In the genomic region with DNA sequence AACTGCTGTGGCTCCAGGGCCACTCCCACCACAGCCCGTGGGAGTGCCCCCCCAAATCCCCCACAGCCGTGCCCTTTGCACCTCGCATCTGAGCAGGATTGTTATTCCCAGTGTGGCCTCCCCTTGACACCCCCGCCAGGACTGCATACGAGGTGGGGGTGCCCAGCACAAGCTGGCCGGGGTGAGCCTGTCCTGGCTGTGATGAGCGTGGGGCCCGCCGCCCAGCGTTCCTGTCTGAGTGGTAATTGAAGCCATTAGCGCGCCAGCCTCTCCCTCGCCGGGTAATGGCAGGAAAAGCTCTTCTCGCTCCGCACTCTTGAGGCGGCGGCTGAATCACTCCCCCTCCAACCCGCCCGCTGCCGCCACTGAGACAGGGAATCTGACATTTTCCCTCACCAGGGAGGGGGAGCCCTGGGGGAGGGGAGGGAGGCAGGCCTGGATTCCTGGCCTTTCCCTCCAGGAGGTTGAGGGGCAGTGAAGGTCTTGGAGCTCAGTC, we compare ENCODE assay signal across 2 cellular contexts.
TF ChIP-seq lines count a peak whose summit lies in the region.

No MANE protein-coding gene starts in this region.

TF ChIP-seq in GM23338, 12 proteins besides CTCF, POLR2A, EP300 and RAD21 (continued from another document):
- TF ChIP-seq, protein P1, sequence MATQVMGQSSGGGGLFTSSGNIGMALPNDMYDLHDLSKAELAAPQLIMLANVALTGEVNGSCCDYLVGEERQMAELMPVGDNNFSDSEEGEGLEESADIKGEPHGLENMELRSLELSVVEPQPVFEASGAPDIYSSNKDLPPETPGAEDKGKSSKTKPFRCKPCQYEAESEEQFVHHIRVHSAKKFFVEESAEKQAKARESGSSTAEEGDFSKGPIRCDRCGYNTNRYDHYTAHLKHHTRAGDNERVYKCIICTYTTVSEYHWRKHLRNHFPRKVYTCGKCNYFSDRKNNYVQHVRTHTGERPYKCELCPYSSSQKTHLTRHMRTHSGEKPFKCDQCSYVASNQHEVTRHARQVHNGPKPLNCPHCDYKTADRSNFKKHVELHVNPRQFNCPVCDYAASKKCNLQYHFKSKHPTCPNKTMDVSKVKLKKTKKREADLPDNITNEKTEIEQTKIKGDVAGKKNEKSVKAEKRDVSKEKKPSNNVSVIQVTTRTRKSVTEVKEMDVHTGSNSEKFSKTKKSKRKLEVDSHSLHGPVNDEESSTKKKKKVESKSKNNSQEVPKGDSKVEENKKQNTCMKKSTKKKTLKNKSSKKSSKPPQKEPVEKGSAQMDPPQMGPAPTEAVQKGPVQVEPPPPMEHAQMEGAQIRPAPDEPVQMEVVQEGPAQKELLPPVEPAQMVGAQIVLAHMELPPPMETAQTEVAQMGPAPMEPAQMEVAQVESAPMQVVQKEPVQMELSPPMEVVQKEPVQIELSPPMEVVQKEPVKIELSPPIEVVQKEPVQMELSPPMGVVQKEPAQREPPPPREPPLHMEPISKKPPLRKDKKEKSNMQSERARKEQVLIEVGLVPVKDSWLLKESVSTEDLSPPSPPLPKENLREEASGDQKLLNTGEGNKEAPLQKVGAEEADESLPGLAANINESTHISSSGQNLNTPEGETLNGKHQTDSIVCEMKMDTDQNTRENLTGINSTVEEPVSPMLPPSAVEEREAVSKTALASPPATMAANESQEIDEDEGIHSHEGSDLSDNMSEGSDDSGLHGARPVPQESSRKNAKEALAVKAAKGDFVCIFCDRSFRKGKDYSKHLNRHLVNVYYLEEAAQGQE (IDR thresholded peaks at IDR 0.05; ENCODE audit: unreplicated experiment) = no peak
- TF ChIP-seq CREB1 (CRISPR knock-in tag; IDR thresholded peaks at IDR 0.05; ENCODE audit: low read depth) = no peak
- TF ChIP-seq, protein P2, sequence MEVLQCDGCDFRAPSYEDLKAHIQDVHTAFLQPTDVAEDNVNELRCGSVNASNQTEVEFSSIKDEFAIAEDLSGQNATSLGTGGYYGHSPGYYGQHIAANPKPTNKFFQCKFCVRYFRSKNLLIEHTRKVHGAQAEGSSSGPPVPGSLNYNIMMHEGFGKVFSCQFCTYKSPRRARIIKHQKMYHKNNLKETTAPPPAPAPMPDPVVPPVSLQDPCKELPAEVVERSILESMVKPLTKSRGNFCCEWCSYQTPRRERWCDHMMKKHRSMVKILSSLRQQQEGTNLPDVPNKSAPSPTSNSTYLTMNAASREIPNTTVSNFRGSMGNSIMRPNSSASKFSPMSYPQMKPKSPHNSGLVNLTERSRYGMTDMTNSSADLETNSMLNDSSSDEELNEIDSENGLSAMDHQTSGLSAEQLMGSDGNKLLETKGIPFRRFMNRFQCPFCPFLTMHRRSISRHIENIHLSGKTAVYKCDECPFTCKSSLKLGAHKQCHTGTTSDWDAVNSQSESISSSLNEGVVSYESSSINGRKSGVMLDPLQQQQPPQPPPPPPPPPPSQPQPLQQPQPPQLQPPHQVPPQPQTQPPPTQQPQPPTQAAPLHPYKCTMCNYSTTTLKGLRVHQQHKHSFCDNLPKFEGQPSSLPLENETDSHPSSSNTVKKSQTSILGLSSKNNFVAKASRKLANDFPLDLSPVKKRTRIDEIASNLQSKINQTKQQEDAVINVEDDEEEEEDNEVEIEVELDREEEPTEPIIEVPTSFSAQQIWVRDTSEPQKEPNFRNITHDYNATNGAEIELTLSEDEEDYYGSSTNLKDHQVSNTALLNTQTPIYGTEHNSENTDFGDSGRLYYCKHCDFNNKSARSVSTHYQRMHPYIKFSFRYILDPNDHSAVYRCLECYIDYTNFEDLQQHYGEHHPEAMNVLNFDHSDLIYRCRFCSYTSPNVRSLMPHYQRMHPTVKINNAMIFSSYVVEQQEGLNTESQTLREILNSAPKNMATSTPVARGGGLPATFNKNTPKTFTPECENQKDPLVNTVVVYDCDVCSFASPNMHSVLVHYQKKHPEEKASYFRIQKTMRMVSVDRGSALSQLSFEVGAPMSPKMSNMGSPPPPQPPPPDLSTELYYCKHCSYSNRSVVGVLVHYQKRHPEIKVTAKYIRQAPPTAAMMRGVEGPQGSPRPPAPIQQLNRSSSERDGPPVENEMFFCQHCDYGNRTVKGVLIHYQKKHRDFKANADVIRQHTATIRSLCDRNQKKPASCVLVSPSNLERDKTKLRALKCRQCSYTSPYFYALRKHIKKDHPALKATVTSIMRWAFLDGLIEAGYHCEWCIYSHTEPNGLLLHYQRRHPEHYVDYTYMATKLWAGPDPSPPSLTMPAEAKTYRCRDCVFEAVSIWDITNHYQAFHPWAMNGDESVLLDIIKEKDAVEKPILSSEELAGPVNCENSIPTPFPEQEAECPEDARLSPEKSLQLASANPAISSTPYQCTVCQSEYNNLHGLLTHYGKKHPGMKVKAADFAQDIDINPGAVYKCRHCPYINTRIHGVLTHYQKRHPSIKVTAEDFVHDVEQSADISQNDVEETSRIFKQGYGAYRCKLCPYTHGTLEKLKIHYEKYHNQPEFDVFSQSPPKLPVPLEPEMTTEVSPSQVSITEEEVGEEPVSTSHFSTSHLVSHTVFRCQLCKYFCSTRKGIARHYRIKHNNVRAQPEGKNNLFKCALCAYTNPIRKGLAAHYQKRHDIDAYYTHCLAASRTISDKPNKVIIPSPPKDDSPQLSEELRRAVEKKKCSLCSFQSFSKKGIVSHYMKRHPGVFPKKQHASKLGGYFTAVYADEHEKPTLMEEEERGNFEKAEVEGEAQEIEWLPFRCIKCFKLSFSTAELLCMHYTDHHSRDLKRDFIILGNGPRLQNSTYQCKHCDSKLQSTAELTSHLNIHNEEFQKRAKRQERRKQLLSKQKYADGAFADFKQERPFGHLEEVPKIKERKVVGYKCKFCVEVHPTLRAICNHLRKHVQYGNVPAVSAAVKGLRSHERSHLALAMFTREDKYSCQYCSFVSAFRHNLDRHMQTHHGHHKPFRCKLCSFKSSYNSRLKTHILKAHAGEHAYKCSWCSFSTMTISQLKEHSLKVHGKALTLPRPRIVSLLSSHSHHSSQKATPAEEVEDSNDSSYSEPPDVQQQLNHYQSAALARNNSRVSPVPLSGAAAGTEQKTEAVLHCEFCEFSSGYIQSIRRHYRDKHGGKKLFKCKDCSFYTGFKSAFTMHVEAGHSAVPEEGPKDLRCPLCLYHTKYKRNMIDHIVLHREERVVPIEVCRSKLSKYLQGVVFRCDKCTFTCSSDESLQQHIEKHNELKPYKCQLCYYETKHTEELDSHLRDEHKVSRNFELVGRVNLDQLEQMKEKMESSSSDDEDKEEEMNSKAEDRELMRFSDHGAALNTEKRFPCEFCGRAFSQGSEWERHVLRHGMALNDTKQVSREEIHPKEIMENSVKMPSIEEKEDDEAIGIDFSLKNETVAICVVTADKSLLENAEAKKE (CRISPR knock-in tag; IDR thresholded peaks at IDR 0.05) = no peak
- no peak for TF ChIP-seq EZH2phosphoT487 (IDR thresholded peaks at IDR 0.05; ENCODE audit: unreplicated experiment)

TF ChIP-seq in SK-N-SH treated with all-trans-retinoic acid at 6 μM for 48 hours, 23 proteins besides CTCF, POLR2A, EP300 and RAD21 (continued from another document):
- TF ChIP-seq, protein P3, sequence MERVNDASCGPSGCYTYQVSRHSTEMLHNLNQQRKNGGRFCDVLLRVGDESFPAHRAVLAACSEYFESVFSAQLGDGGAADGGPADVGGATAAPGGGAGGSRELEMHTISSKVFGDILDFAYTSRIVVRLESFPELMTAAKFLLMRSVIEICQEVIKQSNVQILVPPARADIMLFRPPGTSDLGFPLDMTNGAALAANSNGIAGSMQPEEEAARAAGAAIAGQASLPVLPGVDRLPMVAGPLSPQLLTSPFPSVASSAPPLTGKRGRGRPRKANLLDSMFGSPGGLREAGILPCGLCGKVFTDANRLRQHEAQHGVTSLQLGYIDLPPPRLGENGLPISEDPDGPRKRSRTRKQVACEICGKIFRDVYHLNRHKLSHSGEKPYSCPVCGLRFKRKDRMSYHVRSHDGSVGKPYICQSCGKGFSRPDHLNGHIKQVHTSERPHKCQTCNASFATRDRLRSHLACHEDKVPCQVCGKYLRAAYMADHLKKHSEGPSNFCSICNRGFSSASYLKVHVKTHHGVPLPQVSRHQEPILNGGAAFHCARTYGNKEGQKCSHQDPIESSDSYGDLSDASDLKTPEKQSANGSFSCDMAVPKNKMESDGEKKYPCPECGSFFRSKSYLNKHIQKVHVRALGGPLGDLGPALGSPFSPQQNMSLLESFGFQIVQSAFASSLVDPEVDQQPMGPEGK (CRISPR knock-in tag; IDR thresholded peaks at IDR 0.05; ENCODE audit: borderline replicate concordance) = peak; percentile 28; the same call in 1 of the 2 replicates
- TF ChIP-seq RARB (CRISPR knock-in tag; IDR thresholded peaks at IDR 0.05) (no peak), ISL1 (CRISPR knock-in tag; IDR thresholded peaks at IDR 0.05) (0 out of 2 replicates have a peak, but pooled peaks have one; percentile 14), BACH2 (CRISPR knock-in tag; IDR thresholded peaks at IDR 0.05; ENCODE audit: borderline replicate concordance) (no peak), ZC3H10 (CRISPR knock-in tag; IDR thresholded peaks at IDR 0.05) (no peak)
TF ChIP-seq in SK-N-SH treated with all-trans-retinoic acid at 6 μM for 48 hours: peak in this region for 2.
